Comparison of ENCODE assay signal across 8 cellular contexts in genomic region chr4:38062088-38062893, GRCh38.
DNase-seq lines count a peak whose midpoint lies in the region; ATAC-seq and FAIRE-seq lines count a peak whose summit lies in the region.

No MANE protein-coding gene starts in this region.

- H3K9me3 ChIP-seq in mucosa of stomach (ENCODE audit: control insufficient read depth, low read length): no peaks in the 10 kb centered on the region

- FAIRE-seq in endometrium (lab: Jason Lieb, UNC): peak; percentile 91

- H3K4me1 ChIP-seq in mucosa of stomach (ENCODE audit: control insufficient read depth, insufficient read depth, low read length): peaks cover 13% of the 10 kb centered on the region

- no peaks in the 10 kb centered on the region for H3K36me3 ChIP-seq in mucosa of stomach (ENCODE audit: control insufficient read depth, insufficient read depth, low read length)

- ATAC-seq in HG02973 (IDR thresholded peaks at IDR 0.05; ENCODE audit: unreplicated experiment): peak; percentile 54
- ATAC-seq in HG02840 (IDR thresholded peaks at IDR 0.05; ENCODE audit: low FRiP score, unreplicated experiment): no peak

- peak overlapping the region; percentile 74 for H3K9ac ChIP-seq in mucosa of stomach (ENCODE audit: low read length)

- H3K27me3 ChIP-seq in mucosa of stomach (ENCODE audit: control insufficient read depth, insufficient read depth, low read length): no peaks in the 10 kb centered on the region

- peak; percentile 75 for DNase-seq in DMS53 treated with DMSO at 0.1 percent for 48 hours (lab: John Stamatoyannopoulos, UW; ENCODE audit: unreplicated experiment)
- peak; percentile 20 for DNase-seq in NOMO-1 treated with DMSO at 0.1 percent for 48 hours (lab: John Stamatoyannopoulos, UW; ENCODE audit: unreplicated experiment)
- DNase-seq in activated CD8-positive, alpha-beta memory T cell treated with anti-CD3 and anti-CD28 coated beads, Interleukin-2, amount 50 U/mL, for 1 hour (ENCODE audit: extremely low read depth): peak; percentile 8
- DNase-seq in stimulated activated CD8-positive, alpha-beta memory T cell treated with anti-CD3 and anti-CD28 coated beads, Interleukin-4, amount 100 ng/mL, for 48 hours: peak; percentile 81

- H3K4me3 ChIP-seq in mucosa of stomach (ENCODE audit: low read length): no peak overlapping the region

Comparison
In these comparisons a context has a peak if more than half of its experiments do, and no peak if none do; other contexts are left out.
1. DNase-seq: peak in every context shown above with its lines; median percentile 81 in stimulated activated CD8-positive, alpha-beta memory T cell treated with anti-CD3 and anti-CD28 coated beads, Interleukin-4, amount 100 ng/mL, for 48 hours; 75 in DMS53 treated with DMSO at 0.1 percent for 48 hours; 20 in NOMO-1 treated with DMSO at 0.1 percent for 48 hours; 8 in activated CD8-positive, alpha-beta memory T cell treated with anti-CD3 and anti-CD28 coated beads, Interleukin-2, amount 50 U/mL, for 1 hour.